In genomic region chr1:32205401-32206370, GRCh38 we compare ENCODE assay signal across 8 cellular contexts. TPM values are rescaled to one million over a fixed set of nuclear protein-coding genes. Genes with fewer than 3 reads are reported as not detected.
DNase-seq lines count a peak whose midpoint lies in the region; FAIRE-seq and TF ChIP-seq lines count a peak whose summit lies in the region.

Gene IQCC, plus strand, starts transcription at chr1:32205671. Its CDS starts 11 bp downstream, at chr1:32205682.

- H3K36me3 Mint-ChIP-seq in astrocyte (ENCODE audit: low read depth, unreplicated experiment) = peaks cover 2% of the 10 kb centered on the region

- H3K79me2 ChIP-seq in astrocyte (ENCODE audit: insufficient read depth, low read length) = peaks cover 6% of the 10 kb centered on the region

- FAIRE-seq in astrocyte (lab: Jason Lieb, UNC) (no peak), urothelium cell line (lab: Jason Lieb, UNC) (peak; percentile 92)

- no peaks in the 10 kb centered on the region for H4K20me1 ChIP-seq in astrocyte (ENCODE audit: insufficient read depth, low read length)

- H3K36me3 ChIP-seq in astrocyte (ENCODE audit: insufficient read depth, low read length) (no peaks in the 10 kb centered on the region), rectal smooth muscle tissue (ENCODE audit: control insufficient read depth, insufficient read depth, low read length) (no peaks in the 10 kb centered on the region)

- H3K4me3 Mint-ChIP-seq in astrocyte (ENCODE audit: unreplicated experiment) = peak within 1 kb of the TSS; percentile 85

- H3K27ac Mint-ChIP-seq in astrocyte (ENCODE audit: unreplicated experiment) = peak within 1 kb of the TSS; percentile 12

- H3K4me1 ChIP-seq in astrocyte (ENCODE audit: insufficient read depth, low read length) (peaks cover 13% of the 10 kb centered on the region), rectal smooth muscle tissue (ENCODE audit: control insufficient read depth, insufficient read depth, low read length) (peaks cover 19% of the 10 kb centered on the region)

- H3K9ac ChIP-seq in astrocyte (ENCODE audit: low read length) (peak within 1 kb of the TSS; percentile 91), rectal smooth muscle tissue (ENCODE audit: low read length) (peak within 1 kb of the TSS; percentile 94)

- H3K9me3 Mint-ChIP-seq in astrocyte (ENCODE audit: unreplicated experiment) = no peaks in the 10 kb centered on the region

- peak within 1 kb of the TSS; percentile 80 for H3K4me3 ChIP-seq in HFF-Myc (replicated peaks; ENCODE audit: low read depth, low read length)
- peak within 1 kb of the TSS; percentile 70 for H3K4me3 ChIP-seq in astrocyte (ENCODE audit: insufficient read depth, low read depth, low read length)
- peak within 1 kb of the TSS; percentile 88 for H3K4me3 ChIP-seq in rectal smooth muscle tissue (ENCODE audit: low read length)

- DNase-seq in DMS53 (lab: John Stamatoyannopoulos, UW) = peak; percentile 98
- no peak for DNase-seq in HFF-Myc (ENCODE audit: extremely low read depth, low read depth)
- DNase-seq in NCI-H1930 (lab: John Stamatoyannopoulos, UW) = peak; percentile 89 to 92
- DNase-seq in T-helper 22 cell (ENCODE audit: low read depth) = peak; percentile 78
- peak; percentile 59 for DNase-seq in astrocyte (ENCODE audit: low read depth)
- DNase-seq in hepatic stellate cell (ENCODE audit: low spot score) = peak; percentile 95
- peak; percentile 96 for DNase-seq in urothelium cell line (ENCODE audit: low spot score)

- TF ChIP-seq CTCF in HFF-Myc (IDR thresholded peaks at IDR 0.05; ENCODE audit: low read depth, low read length, missing control alignments) (no peak), astrocyte (IDR thresholded peaks at IDR 0.05; ENCODE audit: insufficient read depth, low read depth, low read length) (no peak)

- peak within 1 kb of the TSS; percentile 95 for H3K4me2 ChIP-seq in astrocyte (ENCODE audit: low read length)

- no peaks in the 10 kb centered on the region for H3K27me3 Mint-ChIP-seq in astrocyte (ENCODE audit: low read depth, unreplicated experiment)

- H3K27me3 ChIP-seq in astrocyte (ENCODE audit: insufficient read depth, low read length) (no peaks in the 10 kb centered on the region), rectal smooth muscle tissue (ENCODE audit: control insufficient read depth, insufficient read depth, low read length) (no peaks in the 10 kb centered on the region)

- no peaks in the 10 kb centered on the region for H3K9me3 ChIP-seq in astrocyte (ENCODE audit: insufficient read depth, low read depth, low read length)

- H2AFZ ChIP-seq in astrocyte (ENCODE audit: low read depth, low read length) = peak within 1 kb of the TSS; percentile 85

- peak within 1 kb of the TSS; percentile 55 for H3K27ac ChIP-seq in astrocyte (ENCODE audit: low read depth, low read length)
- no peak within 1 kb of the TSS for H3K27ac ChIP-seq in rectal smooth muscle tissue (ENCODE audit: low read depth, low read length)

- H3K4me1 Mint-ChIP-seq in astrocyte (ENCODE audit: low read depth, unreplicated experiment) = peaks cover 6% of the 10 kb centered on the region

RNA-seq across cellular contexts. Expression of gene IQCC, which starts in this region (rescaled TPM):
- total RNA-seq in astrocyte = 0.87 and 1.0 TPM in 2 replicates
